In genomic region chr15:42171795-42172194, GRCh38 we compare ENCODE assay signal across 22 cellular contexts. TPM values are rescaled to one million over a fixed set of nuclear protein-coding genes. Genes with fewer than 3 reads are reported as not detected.
DNase-seq lines count a peak whose midpoint lies in the region; ATAC-seq and TF ChIP-seq lines count a peak whose summit lies in the region.
"Had no signal": no experiment of that assay in that cellular context is flagged by ENCODE, and none has a peak within 500 bp of the region (broad histone marks: within the 10 kb centered on the region; RNA-seq: fewer than 3 reads in every experiment).

No MANE protein-coding gene starts in this region.

- no peak for ATAC-seq in T-helper 17 cell
- ATAC-seq: gastroesophageal sphincter had no signal

- peaks cover 23% of the 10 kb centered on the region for H3K36me3 Mint-ChIP-seq in activated naive CD4-positive, alpha-beta T cell treated with anti-CD3 and anti-CD28 coated beads, Interleukin-2, amount 50 U/mL, for 24 hours
- H3K36me3 Mint-ChIP-seq in T-helper 17 cell (ENCODE audit: low read depth) (peaks cover 10% of the 10 kb centered on the region), neural crest cell (ENCODE audit: low read depth) (peaks cover 10% of the 10 kb centered on the region), glutamatergic neuron (ENCODE audit: unreplicated experiment) (no peaks in the 10 kb centered on the region)
- H3K36me3 Mint-ChIP-seq in activated naive CD8-positive, alpha-beta T cell treated with anti-CD3 and anti-CD28 coated beads for 36 hours: peaks cover 14% of the 10 kb centered on the region

- no peak overlapping the region for H3K4me3 Mint-ChIP-seq in activated naive CD4-positive, alpha-beta T cell treated with anti-CD3 and anti-CD28 coated beads, Interleukin-2, amount 50 U/mL, for 24 hours
- H3K4me3 Mint-ChIP-seq in T-helper 17 cell (peak overlapping the region; percentile 15), neural crest cell (no peak overlapping the region), glutamatergic neuron (ENCODE audit: unreplicated experiment) (no peak overlapping the region)
- no peak overlapping the region for H3K4me3 Mint-ChIP-seq in activated naive CD8-positive, alpha-beta T cell treated with anti-CD3 and anti-CD28 coated beads for 36 hours
- H3K4me3 Mint-ChIP-seq: endodermal cell had no signal

- peaks cover 9% of the 10 kb centered on the region for H3K4me1 Mint-ChIP-seq in activated naive CD4-positive, alpha-beta T cell treated with anti-CD3 and anti-CD28 coated beads, Interleukin-2, amount 50 U/mL, for 24 hours
- peaks cover 9% of the 10 kb centered on the region for H3K4me1 Mint-ChIP-seq in T-helper 17 cell
- peaks cover 7% of the 10 kb centered on the region for H3K4me1 Mint-ChIP-seq in activated naive CD8-positive, alpha-beta T cell treated with anti-CD3 and anti-CD28 coated beads for 36 hours
- no peaks in the 10 kb centered on the region for H3K4me1 Mint-ChIP-seq in neural crest cell
- H3K4me1 Mint-ChIP-seq in glutamatergic neuron (ENCODE audit: low read depth, unreplicated experiment): no peaks in the 10 kb centered on the region
- H3K4me1 Mint-ChIP-seq: endodermal cell had no signal

- TF ChIP-seq CTCF in neural crest cell (conservative IDR thresholded peaks at IDR 0.05) (no peak), glutamatergic neuron (IDR thresholded peaks at IDR 0.05; ENCODE audit: partially characterized antibody, unreplicated experiment) (no peak)

- no peaks in the 10 kb centered on the region for H3K9me3 ChIP-seq in T-helper 17 cell (ENCODE audit: control insufficient read depth, low read length, poor library complexity, severe bottlenecking)
- H3K9me3 ChIP-seq: gastroesophageal sphincter, HAP-1, lower lobe of right lung, neutrophil, prostate gland, sigmoid colon, transverse colon had no signal

- peak overlapping the region; percentile 21 for H3K27ac Mint-ChIP-seq in activated naive CD4-positive, alpha-beta T cell treated with anti-CD3 and anti-CD28 coated beads, Interleukin-2, amount 50 U/mL, for 24 hours
- H3K27ac Mint-ChIP-seq in T-helper 17 cell: peak overlapping the region; percentile 84
- H3K27ac Mint-ChIP-seq in activated naive CD8-positive, alpha-beta T cell treated with anti-CD3 and anti-CD28 coated beads for 36 hours: peak overlapping the region; percentile 12
- H3K27ac Mint-ChIP-seq in neural crest cell (ENCODE audit: unreplicated experiment): peak overlapping the region; percentile 13
- H3K27ac Mint-ChIP-seq in glutamatergic neuron (ENCODE audit: unreplicated experiment): no peak overlapping the region
- H3K27ac Mint-ChIP-seq: endodermal cell had no signal

- no peaks in the 10 kb centered on the region for H3K9me3 Mint-ChIP-seq in activated naive CD4-positive, alpha-beta T cell treated with anti-CD3 and anti-CD28 coated beads, Interleukin-2, amount 50 U/mL, for 24 hours
- H3K9me3 Mint-ChIP-seq in activated naive CD8-positive, alpha-beta T cell treated with anti-CD3 and anti-CD28 coated beads for 36 hours: no peaks in the 10 kb centered on the region
- H3K9me3 Mint-ChIP-seq in neural crest cell (no peaks in the 10 kb centered on the region), glutamatergic neuron (ENCODE audit: unreplicated experiment) (no peaks in the 10 kb centered on the region)
- H3K9me3 Mint-ChIP-seq: endodermal cell had no signal

- DNase-seq in activated naive CD4-positive, alpha-beta T cell treated with anti-CD3 and anti-CD28 coated beads, Interleukin-2, amount 50 U/mL, for 16 hours: no peak
- DNase-seq in T-helper 17 cell (no peak), neural crest cell (ENCODE audit: low read depth, low spot score) (no peak), cortex of kidney (lab: John Stamatoyannopoulos, UW) (no peak), glutamatergic neuron (no peak)
- no peak for DNase-seq in activated naive CD8-positive, alpha-beta T cell treated with anti-CD3 and anti-CD28 coated beads for 36 hours
- DNase-seq: activated CD4-positive, alpha-beta T cell treated with anti-CD3 and anti-CD28 coated beads for 4 hours; endodermal cell; islet precursor cell; lower lobe of right lung; NCI-H1436 treated with DMSO at 0.1 percent for 48 hours; NCI-H510A; PC-9; SHP77; sigmoid colon; transverse colon had no signal

- no peaks in the 10 kb centered on the region for H3K27me3 Mint-ChIP-seq in activated naive CD4-positive, alpha-beta T cell treated with anti-CD3 and anti-CD28 coated beads, Interleukin-2, amount 50 U/mL, for 24 hours
- H3K27me3 Mint-ChIP-seq in T-helper 17 cell (no peaks in the 10 kb centered on the region), neural crest cell (ENCODE audit: low read depth) (no peaks in the 10 kb centered on the region), glutamatergic neuron (ENCODE audit: unreplicated experiment) (no peaks in the 10 kb centered on the region)
- H3K27me3 Mint-ChIP-seq in activated naive CD8-positive, alpha-beta T cell treated with anti-CD3 and anti-CD28 coated beads for 36 hours: no peaks in the 10 kb centered on the region

RNA-seq across cellular contexts. Expression of gene PLA2G4F, which starts 15.4 kb away (rescaled TPM):
- total RNA-seq in T-helper 17 cell: not detected
- not detected for total RNA-seq in activated naive CD8-positive, alpha-beta T cell treated with anti-CD3 and anti-CD28 coated beads for 36 hours
- not detected in 2 replicates for total RNA-seq in neural crest cell
- not detected for total RNA-seq in glutamatergic neuron (ENCODE audit: unreplicated experiment)
- total RNA-seq: G401 had no signal

RNA-seq across cellular contexts. Expression of gene VPS39, which starts 36.3 kb away (rescaled TPM):
- total RNA-seq in T-helper 17 cell (10 to 100 TPM; 84.9 to 93.1 TPM), neural crest cell (56.9 and 58.4 TPM in 2 replicates), glutamatergic neuron (ENCODE audit: unreplicated experiment) (94.4 TPM)
- total RNA-seq in activated naive CD8-positive, alpha-beta T cell treated with anti-CD3 and anti-CD28 coated beads for 36 hours: 10 to 100 TPM; 43.3 to 44.2 TPM
